In the genomic region with DNA sequence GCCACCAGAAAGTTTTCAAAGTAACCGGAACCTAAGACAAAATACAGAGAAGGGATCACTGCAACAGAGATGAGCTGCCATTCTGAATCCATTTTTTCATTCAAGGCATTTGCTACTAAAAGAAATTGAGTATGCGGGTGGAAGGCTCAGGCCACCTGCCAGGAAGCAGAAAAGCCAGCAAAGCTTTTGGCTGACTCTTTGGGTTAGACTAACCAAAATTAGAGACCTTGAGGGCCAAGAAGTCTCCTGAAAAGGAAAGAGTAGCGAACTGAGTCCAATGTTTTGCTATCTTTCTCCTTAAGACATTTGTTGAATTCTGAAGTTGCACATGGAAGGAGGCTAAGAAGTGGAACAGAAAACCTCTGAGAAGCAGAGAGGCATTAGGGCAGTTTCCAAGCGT, we compare ENCODE assay signal across 21 cellular contexts.
"Had no signal": no experiment of that assay in that cellular context is flagged by ENCODE, and none has a peak within 500 bp of the region (broad histone marks: within the 10 kb centered on the region; RNA-seq: fewer than 3 reads in every experiment).

No MANE protein-coding gene starts in this region.

- H3K36me3 Mint-ChIP-seq: immature natural killer cell; memory B cell; natural killer cell; stimulated activated effector memory CD8-positive, alpha-beta T cell treated with anti-CD3 and anti-CD28 coated beads, Interleukin-12 subunit alpha, Interleukin-12 subunit beta, amount 100 ng/mL, for 72 hours had no signal

- H3K27me3 Mint-ChIP-seq: memory B cell had no signal

- H3K4me3 ChIP-seq: dorsolateral prefrontal cortex, lung, pancreas, sigmoid colon, transverse colon, upper lobe of right lung, uterus had no signal

- H3K4me1 Mint-ChIP-seq: immature natural killer cell; memory B cell; natural killer cell; stimulated activated effector memory CD8-positive, alpha-beta T cell treated with anti-CD3 and anti-CD28 coated beads, Interleukin-12 subunit alpha, Interleukin-12 subunit beta, amount 100 ng/mL, for 72 hours had no signal

- H3K4me1 ChIP-seq: foreskin keratinocyte, pancreas, sigmoid colon, transverse colon, uterus had no signal

- H3K27ac Mint-ChIP-seq: immature natural killer cell; memory B cell; natural killer cell; stimulated activated effector memory CD8-positive, alpha-beta T cell treated with anti-CD3 and anti-CD28 coated beads, Interleukin-12 subunit alpha, Interleukin-12 subunit beta, amount 100 ng/mL, for 72 hours had no signal

- H3K4me3 Mint-ChIP-seq: immature natural killer cell; memory B cell; natural killer cell; stimulated activated effector memory CD8-positive, alpha-beta T cell treated with anti-CD3 and anti-CD28 coated beads, Interleukin-12 subunit alpha, Interleukin-12 subunit beta, amount 100 ng/mL, for 72 hours had no signal

- ATAC-seq: foreskin keratinocyte; left colon; natural killer cell; pancreas; stimulated activated effector memory CD8-positive, alpha-beta T cell treated with anti-CD3 and anti-CD28 coated beads, Interleukin-12 subunit alpha, Interleukin-12 subunit beta, amount 100 ng/mL, for 72 hours; stimulated activated naive CD8-positive, alpha-beta T cell treated with anti-CD3 and anti-CD28 coated beads, Interleukin-15, Interleukin-2, amounts not matched to agents 100 U/mL and 50 U/mL, for 24 hours; upper lobe of right lung had no signal

- DNase-seq: dorsolateral prefrontal cortex; effector CD4-positive, alpha-beta T cell; foreskin keratinocyte; glutamatergic neuron; immature natural killer cell; islet precursor cell; kidney glomerular epithelial cell; left colon; natural killer cell; pancreas; sigmoid colon; stimulated activated CD4-positive, alpha-beta T cell treated with anti-CD3 and anti-CD28 coated beads, Interleukin-2, amount 100 ng/mL, for 24 hours; stimulated activated CD4-positive, alpha-beta T cell treated with anti-CD3 and anti-CD28 coated beads, Interleukin-4, amount 100 ng/mL, for 24 hours; stimulated activated naive CD8-positive, alpha-beta T cell treated with anti-CD3 and anti-CD28 coated beads, Interleukin-15, Interleukin-2, amounts not matched to agents 100 U/mL and 50 U/mL, for 24 hours; transverse colon; upper lobe of right lung had no signal

- H3K27me3 ChIP-seq: pancreas, sigmoid colon, transverse colon, upper lobe of right lung, uterus had no signal

- H3K9me3 ChIP-seq: neutrophil, pancreas, sigmoid colon, transverse colon, upper lobe of right lung, uterus had no signal

- H3K36me3 ChIP-seq: neutrophil, pancreas, sigmoid colon, transverse colon, upper lobe of right lung, uterus had no signal

- H3K9me3 Mint-ChIP-seq: immature natural killer cell; memory B cell; natural killer cell; stimulated activated effector memory CD8-positive, alpha-beta T cell treated with anti-CD3 and anti-CD28 coated beads, Interleukin-12 subunit alpha, Interleukin-12 subunit beta, amount 100 ng/mL, for 72 hours had no signal

- H3K27ac ChIP-seq: dorsolateral prefrontal cortex, foreskin keratinocyte, neutrophil, pancreas, upper lobe of right lung had no signal
